ENCODE assay signal across 15 cellular contexts in genomic region chr4:169060396-169061081, GRCh38. TPM values are rescaled to one million over a fixed set of nuclear protein-coding genes. Genes with fewer than 3 reads are reported as not detected.
A peak's percentile ranks its signal among the peaks of the same experiment; 100 is the strongest.
DNase-seq lines count a peak whose midpoint lies in the region; ATAC-seq, FAIRE-seq and TF ChIP-seq lines count a peak whose summit lies in the region.
"Had no signal": no experiment of that assay in that cellular context is flagged by ENCODE, and none has a peak within 500 bp of the region (broad histone marks: within the 10 kb centered on the region; RNA-seq: fewer than 3 reads in every experiment).

No MANE protein-coding gene starts in this region.

- H3K27ac Mint-ChIP-seq in activated naive CD4-positive, alpha-beta T cell treated with anti-CD3 and anti-CD28 coated beads for 36 hours, result no peak overlapping the region
- H3K27ac Mint-ChIP-seq: endodermal cell, T-cell had no signal

- dilution Hi-C loops in keratinocyte (cut with MboI; ENCODE audit: extremely low pct_ligation_motif_present, low sequenced_read_pairs), result no loop called here

- H3K79me2 ChIP-seq in keratinocyte (ENCODE audit: control insufficient read depth, insufficient read depth, low read length), result no peaks in the 10 kb centered on the region

- CTCF ChIA-PET in activated naive CD4-positive, alpha-beta T cell treated with anti-CD3 and anti-CD28 coated beads for 36 hours (lab: Charles Lee), result interaction anchor here (0.6 kb wide), 1 partner anchor 103 kb away, joined by 4 read pairs; no protein-coding TSS in a partner anchor

- H3K4me1 Mint-ChIP-seq in activated naive CD4-positive, alpha-beta T cell treated with anti-CD3 and anti-CD28 coated beads for 36 hours (ENCODE audit: low read depth), result no peaks in the 10 kb centered on the region
- H3K4me1 Mint-ChIP-seq: stimulated activated naive CD8-positive, alpha-beta T cell treated with anti-CD3 and anti-CD28 coated beads, Interleukin-15, amount 100 ng/mL, for 72 hours; T-cell had no signal

- H3K36me3 Mint-ChIP-seq in activated naive CD4-positive, alpha-beta T cell treated with anti-CD3 and anti-CD28 coated beads for 36 hours (ENCODE audit: low read depth), result no peaks in the 10 kb centered on the region
- H3K36me3 Mint-ChIP-seq: T-cell had no signal

- H3K4me3 Mint-ChIP-seq in activated naive CD4-positive, alpha-beta T cell treated with anti-CD3 and anti-CD28 coated beads for 36 hours, result no peak overlapping the region
- H3K4me3 Mint-ChIP-seq: endodermal cell; stimulated activated naive CD8-positive, alpha-beta T cell treated with anti-CD3 and anti-CD28 coated beads, Interleukin-15, amount 100 ng/mL, for 72 hours; T-cell had no signal

- H3K9me3 Mint-ChIP-seq in activated naive CD4-positive, alpha-beta T cell treated with anti-CD3 and anti-CD28 coated beads for 36 hours, result no peaks in the 10 kb centered on the region
- H3K9me3 Mint-ChIP-seq: endodermal cell; stimulated activated naive CD8-positive, alpha-beta T cell treated with anti-CD3 and anti-CD28 coated beads, Interleukin-15, amount 100 ng/mL, for 72 hours; T-cell had no signal

- peak overlapping the region; percentile 25 for H3K9ac ChIP-seq in keratinocyte (ENCODE audit: control insufficient read depth, extremely low read depth, insufficient read depth, low read length)

- TF ChIP-seq CTCF in heart right ventricle (IDR thresholded peaks at IDR 0.05) (no peak), keratinocyte (optimal IDR thresholded peaks at IDR 0.05 in 1 of 3, IDR thresholded peaks at IDR 0.05 in 1 of 3, conservative IDR thresholded peaks at IDR 0.05 in 1 of 3; ENCODE audit: extremely low read depth in 1 of 3, insufficient read depth in 2 of 3, low read length in 3 of 3) (no peak), psoas muscle (IDR thresholded peaks at IDR 0.05) (no peak)

- no peaks in the 10 kb centered on the region for H4K20me1 ChIP-seq in keratinocyte (ENCODE audit: control insufficient read depth, extremely low read depth, insufficient read depth, low read length)

- H3K9me1 ChIP-seq in keratinocyte (ENCODE audit: control insufficient read depth, extremely low read depth, insufficient read depth, low read length), result no peaks in the 10 kb centered on the region

- intact Hi-C loops in heart right ventricle (cut with DNase I), result loop anchor here in 1 of 10 donors (2.0 to 5.0 kb wide), 2 partner anchors 20 to 212 kb away; partner anchors contain the start of gene SH3RF1
- intact Hi-C loops in cardiac septum (cut with DNase I), result loop anchor here (5.0 kb wide), 2 partner anchors 42 to 212 kb away; partner anchors contain the start of gene SH3RF1
- intact Hi-C loops in psoas muscle (cut with DNase I), result no loop called here
- intact Hi-C loops in activated naive CD4-positive, alpha-beta T cell treated with anti-CD3 and anti-CD28 coated beads for 36 hours (cut with micrococcal nuclease), result no loop called here

- ATAC-seq in heart right ventricle, result peak in 2 of 8 donors; percentile 4 to 5
- peak in 3 of 4 donors; percentile 28 to 34 (median 29) for ATAC-seq in psoas muscle
- ATAC-seq: stimulated activated naive CD8-positive, alpha-beta T cell treated with anti-CD3 and anti-CD28 coated beads, Interleukin-15, amount 100 ng/mL, for 72 hours; T-cell had no signal

- FAIRE-seq in keratinocyte (lab: Jason Lieb, UNC), result peak; percentile 55

- peaks cover 2% of the 10 kb centered on the region for H3K27me3 Mint-ChIP-seq in activated naive CD4-positive, alpha-beta T cell treated with anti-CD3 and anti-CD28 coated beads for 36 hours (ENCODE audit: low read depth)
- H3K27me3 Mint-ChIP-seq: stimulated activated naive CD8-positive, alpha-beta T cell treated with anti-CD3 and anti-CD28 coated beads, Interleukin-15, amount 100 ng/mL, for 72 hours had no signal

- H3K4me3 ChIP-seq in heart right ventricle (no peak overlapping the region), keratinocyte (ENCODE audit: control insufficient read depth in 2 of 3, extremely low read depth in 1 of 3, insufficient read depth in 2 of 3, low read depth in 1 of 3, low read length in 3 of 3) (no peak overlapping the region), psoas muscle (peak overlapping the region; percentile 50)

- peak overlapping the region; percentile 97 for H2AFZ ChIP-seq in keratinocyte (ENCODE audit: control insufficient read depth, low read length)

- WGBS in heart right ventricle, 2 donors, result 46 to 61% methylated on average over 9 of the region's 9 CpGs
- WGBS in psoas muscle, 3 donors, result 28 to 44% (median 30%) methylated on average over 9 of the region's 9 CpGs

- H3K36me3 ChIP-seq in heart right ventricle (no peaks in the 10 kb centered on the region), keratinocyte (ENCODE audit: control insufficient read depth in 2 of 2, extremely low read depth in 1 of 2, insufficient read depth in 2 of 2, low read length in 2 of 2) (no peaks in the 10 kb centered on the region), psoas muscle (ENCODE audit: insufficient read depth in 1 of 2, low read depth in 1 of 2) (no peaks in the 10 kb centered on the region)

- peaks cover 18 to 57% (median 47%) of the 10 kb centered on the region in 9 donors for H3K4me1 ChIP-seq in heart right ventricle
- peaks cover 36% of the 10 kb centered on the region for H3K4me1 ChIP-seq in keratinocyte (ENCODE audit: control insufficient read depth, extremely low read depth, insufficient read depth, low read length)
- peaks cover 30% of the 10 kb centered on the region for H3K4me1 ChIP-seq in psoas muscle

- no peaks in the 10 kb centered on the region for H3K27me3 ChIP-seq in heart right ventricle
- no peaks in the 10 kb centered on the region for H3K27me3 ChIP-seq in keratinocyte (ENCODE audit: control insufficient read depth, extremely low read depth, insufficient read depth, low read length)
- no peaks in the 10 kb centered on the region for H3K27me3 ChIP-seq in psoas muscle (ENCODE audit: insufficient read depth in 3 of 3, low read length in 2 of 3)

- H3K27ac ChIP-seq in heart right ventricle, result peak overlapping the region; percentile 77 to 91 (median 86)
- H3K27ac ChIP-seq in keratinocyte (ENCODE audit: control insufficient read depth, insufficient read depth, low read length), result peak overlapping the region; percentile 22
- H3K27ac ChIP-seq in psoas muscle, result peak overlapping the region; percentile 80

- no peaks in the 10 kb centered on the region for H3K9me3 ChIP-seq in heart right ventricle
- no peaks in the 10 kb centered on the region for H3K9me3 ChIP-seq in keratinocyte (ENCODE audit: control insufficient read depth, low read depth, low read length)
- H3K9me3 ChIP-seq in psoas muscle, result no peaks in the 10 kb centered on the region

- DNase-seq in heart right ventricle, result no peak
- DNase-seq in cardiac septum (ENCODE audit: low spot score), result no peak
- no peak for DNase-seq in keratinocyte (ENCODE audit: low read depth, low spot score)
- DNase-seq in psoas muscle, result no peak
- no peak for DNase-seq in mesenteric fat pad (ENCODE audit: low spot score)
- DNase-seq in AG08396 (ENCODE audit: low spot score), result no peak
- DNase-seq in activated naive CD4-positive, alpha-beta T cell treated with anti-CD3 and anti-CD28 coated beads for 36 hours, result no peak
- DNase-seq in hippocampal formation (lab: John Stamatoyannopoulos, UW), result no peak
- DNase-seq: activated CD4-positive, CD25-positive, alpha-beta regulatory T cell treated with anti-CD3 and anti-CD28 coated beads, Interleukin-2, amount 50 U/mL, for 72 hours; activated T-cell treated with anti-CD3 and anti-CD28 coated beads, Interleukin-2, amount 50 U/mL, for 48 hours; endodermal cell; midbrain; NCI-H1092; stimulated activated naive CD8-positive, alpha-beta T cell treated with anti-CD3 and anti-CD28 coated beads, Interleukin-15, amount 100 ng/mL, for 72 hours; T-cell had no signal

- peak overlapping the region; percentile 73 for H3K4me2 ChIP-seq in keratinocyte (ENCODE audit: control insufficient read depth, extremely low read depth, insufficient read depth, low read depth, low read length)

RNA-seq across cellular contexts. Expression of gene CBR4, which starts 50.5 kb away (rescaled TPM):
- total RNA-seq in heart right ventricle (10 to 100 TPM; 14.0 to 25.3 (median 22.4) TPM), cardiac septum (21.3 TPM), psoas muscle (10 to 100 TPM; 10.4 to 18.5 (median 14.9) TPM), mesenteric fat pad (14.7 TPM)
- polyA plus RNA-seq in heart right ventricle (10 to 100 TPM in 1 of 2 donors, 1 to 10 TPM in 1; 6.8 to 16.5 TPM), keratinocyte (5.3 to 9.1 TPM (median 6.3 TPM) in 3 replicates), psoas muscle (10 to 100 TPM in 1 of 3 donors, 1 to 10 TPM in 2; 5.2 to 16.3 (median 8.4) TPM)
- polyA plus RNA-seq in keratinocyte (2011; ENCODE audit: low read depth), result 7.5 TPM
- 3.5 and 5.4 TPM in 2 replicates for polyA plus RNA-seq in keratinocyte (2011; cell fraction: cytosol; rRNA removed)
- 10.9 and 12.9 TPM in 2 replicates for polyA plus RNA-seq in keratinocyte (2011; cell fraction: nucleus; rRNA removed)
- 7.5 and 9.4 TPM in 2 replicates for polyA plus RNA-seq in keratinocyte (2012; ENCODE audit: low replicate concordance)
- 3.3 to 10.6 TPM (median 4.0 TPM) in 3 replicates for polyA minus RNA-seq in keratinocyte
- 5.2 TPM for polyA minus RNA-seq in keratinocyte (2011; cell fraction: cytosol; rRNA and poly(A)+ RNA removed)
- 8.5 and 14.3 TPM in 2 replicates for polyA minus RNA-seq in keratinocyte (2011; cell fraction: nucleus; rRNA and poly(A)+ RNA removed)
- 10 to 100 TPM; 22.9 to 24.3 TPM for total RNA-seq in activated naive CD4-positive, alpha-beta T cell treated with anti-CD3 and anti-CD28 coated beads for 36 hours

Comparison
In these comparisons a context has a peak if more than half of its experiments do, and no peak if none do; other contexts are left out.
1. H3K27ac ChIP-seq: peak in every context shown above with its lines; median percentile 86 in heart right ventricle; 80 in psoas muscle; 22 in keratinocyte.